Comparison of ENCODE assay signal across 1 cellular context in the genomic region with DNA sequence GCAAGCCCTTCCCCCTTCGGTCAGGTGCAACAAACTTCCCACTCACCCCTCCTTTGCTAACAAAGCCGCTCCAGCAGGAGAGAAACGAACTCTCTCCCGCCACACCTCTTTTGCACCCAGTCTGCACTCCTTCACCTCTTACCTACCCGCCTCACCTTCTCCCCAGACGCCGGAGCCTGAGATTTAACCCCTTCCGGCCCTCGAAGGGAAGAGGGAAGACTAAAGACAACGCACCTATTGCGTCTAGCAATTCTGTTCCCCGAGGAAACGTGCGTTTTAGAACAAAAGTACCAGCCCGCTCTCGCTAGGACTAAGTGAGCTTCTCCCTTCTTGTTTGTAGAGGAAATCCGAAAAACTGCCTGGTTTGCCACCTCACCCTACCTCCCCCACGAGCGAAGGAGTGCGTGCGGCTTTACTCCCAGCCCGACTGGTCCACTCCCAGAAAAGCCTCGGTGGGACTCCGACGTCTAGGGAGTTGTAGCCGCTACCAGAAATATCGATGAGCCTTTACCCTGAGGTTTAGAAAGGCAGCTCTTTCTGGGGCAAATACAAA.
TF ChIP-seq lines count a peak whose summit lies in the region.

No MANE protein-coding gene starts in this region.

TF ChIP-seq in K562, 482 proteins besides CTCF, POLR2A, EP300 and RAD21 (continued from another document and continues in another):
- TF ChIP-seq, protein P1, sequence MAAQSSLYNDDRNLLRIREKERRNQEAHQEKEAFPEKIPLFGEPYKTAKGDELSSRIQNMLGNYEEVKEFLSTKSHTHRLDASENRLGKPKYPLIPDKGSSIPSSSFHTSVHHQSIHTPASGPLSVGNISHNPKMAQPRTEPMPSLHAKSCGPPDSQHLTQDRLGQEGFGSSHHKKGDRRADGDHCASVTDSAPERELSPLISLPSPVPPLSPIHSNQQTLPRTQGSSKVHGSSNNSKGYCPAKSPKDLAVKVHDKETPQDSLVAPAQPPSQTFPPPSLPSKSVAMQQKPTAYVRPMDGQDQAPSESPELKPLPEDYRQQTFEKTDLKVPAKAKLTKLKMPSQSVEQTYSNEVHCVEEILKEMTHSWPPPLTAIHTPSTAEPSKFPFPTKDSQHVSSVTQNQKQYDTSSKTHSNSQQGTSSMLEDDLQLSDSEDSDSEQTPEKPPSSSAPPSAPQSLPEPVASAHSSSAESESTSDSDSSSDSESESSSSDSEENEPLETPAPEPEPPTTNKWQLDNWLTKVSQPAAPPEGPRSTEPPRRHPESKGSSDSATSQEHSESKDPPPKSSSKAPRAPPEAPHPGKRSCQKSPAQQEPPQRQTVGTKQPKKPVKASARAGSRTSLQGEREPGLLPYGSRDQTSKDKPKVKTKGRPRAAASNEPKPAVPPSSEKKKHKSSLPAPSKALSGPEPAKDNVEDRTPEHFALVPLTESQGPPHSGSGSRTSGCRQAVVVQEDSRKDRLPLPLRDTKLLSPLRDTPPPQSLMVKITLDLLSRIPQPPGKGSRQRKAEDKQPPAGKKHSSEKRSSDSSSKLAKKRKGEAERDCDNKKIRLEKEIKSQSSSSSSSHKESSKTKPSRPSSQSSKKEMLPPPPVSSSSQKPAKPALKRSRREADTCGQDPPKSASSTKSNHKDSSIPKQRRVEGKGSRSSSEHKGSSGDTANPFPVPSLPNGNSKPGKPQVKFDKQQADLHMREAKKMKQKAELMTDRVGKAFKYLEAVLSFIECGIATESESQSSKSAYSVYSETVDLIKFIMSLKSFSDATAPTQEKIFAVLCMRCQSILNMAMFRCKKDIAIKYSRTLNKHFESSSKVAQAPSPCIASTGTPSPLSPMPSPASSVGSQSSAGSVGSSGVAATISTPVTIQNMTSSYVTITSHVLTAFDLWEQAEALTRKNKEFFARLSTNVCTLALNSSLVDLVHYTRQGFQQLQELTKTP (IDR thresholded peaks at IDR 0.05; ENCODE audit: low read depth in 1 of 2, partially characterized antibody in 2 of 2): peak in 1 of 2 experiments; percentile 75
- TF ChIP-seq MYBL2 (IDR thresholded peaks at IDR 0.05; ENCODE audit: low read depth) (peak; percentile 63), MYBL2 (CRISPR knock-in tag; IDR thresholded peaks at IDR 0.05; ENCODE audit: borderline replicate concordance) (no peak), TOE1 (IDR thresholded peaks at IDR 0.05; ENCODE audit: borderline replicate concordance) (peak; percentile 97), TOE1 (CRISPR knock-in tag; IDR thresholded peaks at IDR 0.05; ENCODE audit: borderline replicate concordance, low read depth) (no peak), MTA1 (IDR thresholded peaks at IDR 0.05; ENCODE audit: borderline replicate concordance) (0 out of 2 replicates have a peak, but pooled peaks have one; percentile 51), SUPT5H (IDR thresholded peaks at IDR 0.05) (peak; percentile 73), NFRKB (IDR thresholded peaks at IDR 0.05; ENCODE audit: low read depth) (peak; percentile 97), TAF9B (IDR thresholded peaks at IDR 0.05; ENCODE audit: partially characterized antibody) (peak; percentile 74), ZNF644 (tag; IDR thresholded peaks at IDR 0.05; ENCODE audit: low read depth) (no peak), ZFP36 (IDR thresholded peaks at IDR 0.05; ENCODE audit: low read depth, low read length, partially characterized antibody) (no peak), LEF1 (IDR thresholded peaks at IDR 0.05) (peak; percentile 58; the same call in 1 of the 2 replicates), EGR1 (conservative IDR thresholded peaks at IDR 0.05) (no peak), FOXJ2 (tag; IDR thresholded peaks at IDR 0.05) (0 out of 2 replicates have a peak, but pooled peaks have one; percentile 55), ZKSCAN1 (IDR thresholded peaks at IDR 0.05; ENCODE audit: low read depth, low read length) (0 out of 2 replicates have a peak, but pooled peaks have one; percentile 51), ZNF561 (CRISPR knock-in tag; conservative IDR thresholded peaks at IDR 0.05) (no peak), NR4A1 (CRISPR knock-in tag; IDR thresholded peaks at IDR 0.05) (no peak), NR4A1 (tag; IDR thresholded peaks at IDR 0.05) (peak; percentile 49; the same call in 1 of the 2 replicates), HDAC2 (IDR thresholded peaks at IDR 0.05) (peak; percentile 95), PHTF2 (CRISPR knock-in tag; IDR thresholded peaks at IDR 0.05) (no peak), MIER1 (IDR thresholded peaks at IDR 0.05; ENCODE audit: low read depth) (peak; percentile 52; the same call in 1 of the 2 replicates), NR1H2 (CRISPR knock-in tag; IDR thresholded peaks at IDR 0.05) (peak; percentile 23; the same call in 1 of the 2 replicates), ZNF75A (CRISPR knock-in tag; IDR thresholded peaks at IDR 0.05) (no peak), TAF7 (tag; IDR thresholded peaks at IDR 0.05) (peak; percentile 63), FUS (optimal IDR thresholded peaks at IDR 0.05; ENCODE audit: low read depth, low read length) (no peak), DIDO1 (tag; IDR thresholded peaks at IDR 0.05; ENCODE audit: low read depth) (peak; percentile 100), ZZZ3 (IDR thresholded peaks at IDR 0.05) (peak; percentile 70), SMARCE1 (IDR thresholded peaks at IDR 0.05) (no peak; the same call in 1 of the 2 replicates), SOX6 (IDR thresholded peaks at IDR 0.05) (peak; percentile 17; the same call in 1 of the 2 replicates), FOXA1 (IDR thresholded peaks at IDR 0.05; ENCODE audit: borderline replicate concordance) (no peak), PYGO2 (tag; IDR thresholded peaks at IDR 0.05) (peak; percentile 71), ZNF175 (CRISPR knock-in tag; IDR thresholded peaks at IDR 0.05; ENCODE audit: low read depth) (no peak), GATAD2B (IDR thresholded peaks at IDR 0.05; ENCODE audit: borderline replicate concordance) (peak; percentile 90; the same call in 1 of the 2 replicates), TAF1 (IDR thresholded peaks at IDR 0.05; ENCODE audit: control insufficient read depth, extremely low read depth, insufficient read depth, low read length, severe bottlenecking) (peak; percentile 82), PHF8 (IDR thresholded peaks at IDR 0.05; ENCODE audit: borderline replicate concordance, low read length) (peak; percentile 80), GATA2 (CRISPR knock-in tag; IDR thresholded peaks at IDR 0.05) (no peak), KDM5B (IDR thresholded peaks at IDR 0.05; ENCODE audit: insufficient replicate concordance, low read depth, low read length) (peak; percentile 45), GABPB1 (CRISPR knock-in tag; IDR thresholded peaks at IDR 0.05) (peak; percentile 93), CREB1 (IDR thresholded peaks at IDR 0.05) (peak; percentile 25; the same call in 1 of the 2 replicates), CREB1 (CRISPR knock-in tag; IDR thresholded peaks at IDR 0.05) (no peak), POLR2B (IDR thresholded peaks at IDR 0.05; ENCODE audit: low read depth, partially characterized antibody) (peak; percentile 68), CBX1 (IDR thresholded peaks at IDR 0.05; ENCODE audit: low read depth) (peak; percentile 45; the same call in 1 of the 2 replicates), RBM39 (optimal IDR thresholded peaks at IDR 0.05; ENCODE audit: low read depth, low read length) (peak; percentile 79), MCM2 (IDR thresholded peaks at IDR 0.05; ENCODE audit: low read depth) (no peak), POLR3A (IDR thresholded peaks at IDR 0.05; ENCODE audit: borderline replicate concordance, extremely low read depth, insufficient read depth, insufficient read length) (no peak), ZKSCAN8 (CRISPR knock-in tag; IDR thresholded peaks at IDR 0.05) (no peak), ELF1 (tag; IDR thresholded peaks at IDR 0.05) (peak; percentile 67)
- TF ChIP-seq, protein P2, sequence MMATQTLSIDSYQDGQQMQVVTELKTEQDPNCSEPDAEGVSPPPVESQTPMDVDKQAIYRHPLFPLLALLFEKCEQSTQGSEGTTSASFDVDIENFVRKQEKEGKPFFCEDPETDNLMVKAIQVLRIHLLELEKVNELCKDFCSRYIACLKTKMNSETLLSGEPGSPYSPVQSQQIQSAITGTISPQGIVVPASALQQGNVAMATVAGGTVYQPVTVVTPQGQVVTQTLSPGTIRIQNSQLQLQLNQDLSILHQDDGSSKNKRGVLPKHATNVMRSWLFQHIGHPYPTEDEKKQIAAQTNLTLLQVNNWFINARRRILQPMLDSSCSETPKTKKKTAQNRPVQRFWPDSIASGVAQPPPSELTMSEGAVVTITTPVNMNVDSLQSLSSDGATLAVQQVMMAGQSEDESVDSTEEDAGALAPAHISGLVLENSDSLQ (IDR thresholded peaks at IDR 0.05): peak; percentile 31; the same call in 1 of the 2 replicates
- TF ChIP-seq, protein P3, sequence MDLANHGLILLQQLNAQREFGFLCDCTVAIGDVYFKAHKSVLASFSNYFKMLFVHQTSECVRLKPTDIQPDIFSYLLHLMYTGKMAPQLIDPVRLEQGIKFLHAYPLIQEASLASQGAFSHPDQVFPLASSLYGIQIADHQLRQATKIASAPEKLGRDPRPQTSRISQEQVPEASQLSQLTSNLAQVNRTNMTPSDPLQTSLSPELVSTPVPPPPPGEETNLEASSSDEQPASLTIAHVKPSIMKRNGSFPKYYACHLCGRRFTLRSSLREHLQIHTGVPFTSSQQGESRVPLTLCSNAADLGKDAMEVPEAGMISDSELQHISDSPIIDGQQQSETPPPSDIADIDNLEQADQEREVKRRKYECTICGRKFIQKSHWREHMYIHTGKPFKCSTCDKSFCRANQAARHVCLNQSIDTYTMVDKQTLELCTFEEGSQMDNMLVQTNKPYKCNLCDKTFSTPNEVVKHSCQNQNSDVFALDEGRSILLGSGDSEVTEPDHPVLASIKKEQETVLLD (IDR thresholded peaks at IDR 0.05): peak; percentile 62
- TF ChIP-seq, protein P4, sequence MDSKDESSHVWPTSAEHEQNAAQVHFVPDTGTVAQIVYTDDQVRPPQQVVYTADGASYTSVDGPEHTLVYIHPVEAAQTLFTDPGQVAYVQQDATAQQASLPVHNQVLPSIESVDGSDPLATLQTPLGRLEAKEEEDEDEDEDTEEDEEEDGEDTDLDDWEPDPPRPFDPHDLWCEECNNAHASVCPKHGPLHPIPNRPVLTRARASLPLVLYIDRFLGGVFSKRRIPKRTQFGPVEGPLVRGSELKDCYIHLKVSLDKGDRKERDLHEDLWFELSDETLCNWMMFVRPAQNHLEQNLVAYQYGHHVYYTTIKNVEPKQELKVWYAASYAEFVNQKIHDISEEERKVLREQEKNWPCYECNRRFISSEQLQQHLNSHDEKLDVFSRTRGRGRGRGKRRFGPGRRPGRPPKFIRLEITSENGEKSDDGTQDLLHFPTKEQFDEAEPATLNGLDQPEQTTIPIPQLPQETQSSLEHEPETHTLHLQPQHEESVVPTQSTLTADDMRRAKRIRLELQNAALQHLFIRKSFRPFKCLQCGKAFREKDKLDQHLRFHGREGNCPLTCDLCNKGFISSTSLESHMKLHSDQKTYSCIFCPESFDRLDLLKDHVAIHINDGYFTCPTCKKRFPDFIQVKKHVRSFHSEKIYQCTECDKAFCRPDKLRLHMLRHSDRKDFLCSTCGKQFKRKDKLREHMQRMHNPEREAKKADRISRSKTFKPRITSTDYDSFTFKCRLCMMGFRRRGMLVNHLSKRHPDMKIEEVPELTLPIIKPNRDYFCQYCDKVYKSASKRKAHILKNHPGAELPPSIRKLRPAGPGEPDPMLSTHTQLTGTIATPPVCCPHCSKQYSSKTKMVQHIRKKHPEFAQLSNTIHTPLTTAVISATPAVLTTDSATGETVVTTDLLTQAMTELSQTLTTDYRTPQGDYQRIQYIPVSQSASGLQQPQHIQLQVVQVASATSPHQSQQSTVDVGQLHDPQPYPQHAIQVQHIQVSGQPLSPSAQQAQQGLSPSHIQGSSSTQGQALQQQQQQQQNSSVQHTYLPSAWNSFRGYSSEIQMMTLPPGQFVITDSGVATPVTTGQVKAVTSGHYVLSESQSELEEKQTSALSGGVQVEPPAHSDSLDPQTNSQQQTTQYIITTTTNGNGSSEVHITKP (IDR thresholded peaks at IDR 0.05; ENCODE audit: partially characterized antibody): peak; percentile 76
